ENCODE assay signal across 23 cellular contexts in the genomic region with DNA sequence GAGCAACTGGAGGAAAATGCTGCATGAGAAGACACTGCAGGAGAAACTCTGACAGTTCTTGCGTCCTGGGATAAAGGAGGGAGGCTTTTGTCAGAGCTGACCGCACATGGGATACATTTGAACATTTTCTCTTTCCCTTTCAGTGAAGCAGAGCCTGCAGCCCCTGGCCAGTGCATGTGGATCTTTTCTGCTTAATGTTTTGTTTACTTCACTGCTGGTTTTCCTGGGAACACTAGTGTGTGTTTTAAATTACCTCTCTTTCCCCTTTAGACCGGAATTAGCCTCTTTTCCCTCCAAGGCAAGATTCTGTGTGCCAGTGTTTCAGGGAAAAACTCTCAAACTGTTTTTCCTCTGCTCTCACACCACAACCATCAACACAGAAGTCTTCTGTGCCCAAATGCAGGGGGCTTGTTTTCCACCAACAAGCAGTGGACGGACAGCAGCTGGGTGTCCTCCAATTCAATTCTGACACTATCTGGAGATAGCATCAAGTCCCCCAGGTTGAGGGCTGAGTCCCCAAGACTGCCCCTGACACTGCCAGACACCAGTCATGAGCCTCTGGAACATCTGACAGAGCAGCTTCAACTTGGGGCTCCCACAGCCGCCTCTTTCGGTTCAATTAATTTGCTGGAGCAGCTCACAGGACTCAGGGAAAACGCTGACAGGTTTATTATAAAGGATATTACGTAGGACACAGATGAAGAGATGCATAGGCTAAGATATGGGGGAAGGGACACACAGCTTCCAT.
A peak's percentile ranks its signal among the peaks of the same experiment; 100 is the strongest.
DNase-seq lines count a peak whose midpoint lies in the region; ATAC-seq and TF ChIP-seq lines count a peak whose summit lies in the region.
"Had no signal": no experiment of that assay in that cellular context is flagged by ENCODE, and none has a peak within 500 bp of the region (broad histone marks: within the 10 kb centered on the region; RNA-seq: fewer than 3 reads in every experiment).

No MANE protein-coding gene starts in this region.

- H3K4me1 Mint-ChIP-seq in osteocyte (ENCODE audit: unreplicated experiment): peaks cover 23% of the 10 kb centered on the region
- H3K4me1 Mint-ChIP-seq: activated naive CD8-positive, alpha-beta T cell treated with anti-CD3 and anti-CD28 coated beads, Interleukin-2, amount 50 U/mL, for 24 hours had no signal

- no peaks in the 10 kb centered on the region for H3K36me3 Mint-ChIP-seq in osteocyte (ENCODE audit: unreplicated experiment)
- H3K36me3 Mint-ChIP-seq: CD8-positive, alpha-beta memory T cell; WTC11 had no signal

- TF ChIP-seq CTCF in osteocyte (IDR thresholded peaks at IDR 0.05): no peak

- no peak overlapping the region for H3K4me3 Mint-ChIP-seq in osteocyte (ENCODE audit: unreplicated experiment)
- H3K4me3 Mint-ChIP-seq: activated naive CD8-positive, alpha-beta T cell treated with anti-CD3 and anti-CD28 coated beads, Interleukin-2, amount 50 U/mL, for 24 hours; CD8-positive, alpha-beta memory T cell; WTC11 had no signal

- H3K27me3 Mint-ChIP-seq in osteocyte (ENCODE audit: unreplicated experiment): peaks cover 27% of the 10 kb centered on the region
- H3K27me3 Mint-ChIP-seq: activated naive CD8-positive, alpha-beta T cell treated with anti-CD3 and anti-CD28 coated beads, Interleukin-2, amount 50 U/mL, for 24 hours had no signal

- no peaks in the 10 kb centered on the region for H3K9me3 Mint-ChIP-seq in osteocyte (ENCODE audit: unreplicated experiment)
- H3K9me3 Mint-ChIP-seq: activated naive CD8-positive, alpha-beta T cell treated with anti-CD3 and anti-CD28 coated beads, Interleukin-2, amount 50 U/mL, for 24 hours; CD8-positive, alpha-beta memory T cell; WTC11 had no signal

- no peak for ATAC-seq in HG02763 (IDR thresholded peaks at IDR 0.05; ENCODE audit: unreplicated experiment)
- ATAC-seq: activated naive CD8-positive, alpha-beta T cell treated with anti-CD3 and anti-CD28 coated beads, Interleukin-2, amount 50 U/mL, for 24 hours; K562; left ventricle myocardium superior; Panc1; WTC11 had no signal

- peak overlapping the region; percentile 35 for H3K27ac ChIP-seq in cingulate gyrus (ENCODE audit: low read depth, low read length)

- no peak overlapping the region for H3K27ac Mint-ChIP-seq in osteocyte (ENCODE audit: unreplicated experiment)
- H3K27ac Mint-ChIP-seq: activated naive CD8-positive, alpha-beta T cell treated with anti-CD3 and anti-CD28 coated beads, Interleukin-2, amount 50 U/mL, for 24 hours; CD8-positive, alpha-beta memory T cell; WTC11 had no signal

- peak; percentile 46 for DNase-seq in islet precursor cell
- DNase-seq in osteocyte (ENCODE audit: extremely low spot score, unreplicated experiment): peak; percentile 56
- peak; percentile 38 for DNase-seq in ureter (ENCODE audit: low spot score)
- no peak for DNase-seq in activated CD4-positive, alpha-beta T cell treated with anti-CD3 and anti-CD28 coated beads, Interleukin-2, amount 50 U/mL, for 1 hour
- DNase-seq in NCI-H345 (lab: John Stamatoyannopoulos, UW): no peak
- DNase-seq: activated CD4-positive, alpha-beta T cell treated with anti-CD3 and anti-CD28 coated beads, Interleukin-2, amount 50 U/mL, for 48 hours; activated gamma-delta T cell; activated naive CD8-positive, alpha-beta T cell treated with anti-CD3 and anti-CD28 coated beads, Interleukin-2, amount 50 U/mL, for 24 hours; CD8-positive, alpha-beta memory T cell; left ventricle myocardium superior; MG63; NCI-H1436; NCI-H2107; NCI-H510A; NK-92 treated with Interleukin-12 subunit alpha and Interleukin-12 subunit beta, amount 100 ng/mL, for 24 hours; retina; stimulated activated CD4-positive, alpha-beta T cell treated with anti-CD3 and anti-CD28 coated beads, Interleukin-15, amount 100 ng/mL, for 24 hours; stimulated activated CD8-positive, alpha-beta memory T cell treated with anti-CD3 and anti-CD28 coated beads, Interleukin-4, amount 100 ng/mL, for 48 hours had no signal

Comparison
In these comparisons a context has a peak if more than half of its experiments do, and no peak if none do; other contexts are left out.
1. DNase-seq: peak in islet precursor cell (single experiment), osteocyte (single experiment) and ureter (single experiment); none in activated CD4-positive, alpha-beta T cell treated with anti-CD3 and anti-CD28 coated beads, Interleukin-2, amount 50 U/mL, for 1 hour (single experiment) and NCI-H345 (single experiment).